ENCODE assay signal across 8 cellular contexts in the genomic region with DNA sequence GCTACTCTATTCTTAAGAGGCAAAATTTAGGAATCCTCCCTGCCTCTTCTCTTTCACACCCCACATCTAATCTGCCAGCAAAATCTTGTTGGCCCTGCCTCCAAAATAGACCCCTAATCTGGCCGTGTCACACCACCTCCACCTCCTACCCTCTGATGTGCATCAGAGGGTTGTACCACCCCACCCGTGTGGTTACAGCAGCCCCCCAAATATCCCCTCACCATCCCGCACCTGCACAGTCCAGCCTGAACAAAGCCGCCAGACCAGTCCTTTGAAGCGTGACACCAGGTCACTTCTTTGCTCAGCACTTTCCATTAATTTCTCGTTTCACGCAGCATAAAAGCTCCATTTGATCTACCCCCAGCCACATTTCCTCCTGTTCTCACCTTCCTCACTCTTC. TPM values are rescaled to one million over a fixed set of nuclear protein-coding genes. Genes with fewer than 3 reads are reported as not detected.
DNase-seq lines count a peak whose midpoint lies in the region; ATAC-seq and TF ChIP-seq lines count a peak whose summit lies in the region.

No MANE protein-coding gene starts in this region.

- no TSS peak for BruUV-seq in PC-9 (replicated peaks; lab: Mats Ljungman, UMichigan)

- no peaks in the 10 kb centered on the region for H3F3A ChIP-seq in DOHH2 (ENCODE audit: control insufficient read depth, insufficient read depth)
- no peaks in the 10 kb centered on the region for H3F3A ChIP-seq in PC-9 (ENCODE audit: insufficient read depth, low read depth)

- peak overlapping the region; percentile 93 for H3K4me3 ChIP-seq in DOHH2 (ENCODE audit: low read length)
- peak overlapping the region; percentile 69; the same call in 1 of the 2 replicates for H3K4me3 ChIP-seq in PC-9
- peak overlapping the region; percentile 68 for H3K4me3 ChIP-seq in endocrine pancreas (ENCODE audit: control insufficient read depth, insufficient read depth, low read length)
- H3K4me3 ChIP-seq in prostate gland, result peak overlapping the region in 1 of 2 donors; percentile 92

- no peak for TF ChIP-seq POLR2A in prostate gland (IDR thresholded peaks at IDR 0.05)

- H3K9me3 ChIP-seq in DOHH2 (ENCODE audit: control insufficient read depth, insufficient read depth, low read length) (no peaks in the 10 kb centered on the region), PC-9 (ENCODE audit: insufficient read depth, low read depth) (no peaks in the 10 kb centered on the region), endocrine pancreas (ENCODE audit: control insufficient read depth, low read length) (no peaks in the 10 kb centered on the region), prostate gland (no peaks in the 10 kb centered on the region)

- peak overlapping the region; percentile 93 for H3K4me2 ChIP-seq in DOHH2 (ENCODE audit: low read length)
- H3K4me2 ChIP-seq in PC-9, result peak overlapping the region; percentile 82

- WGBS in prostate gland, result 91% methylated on average over 7 of the region's 7 CpGs

- H3K27ac ChIP-seq in DOHH2 (ENCODE audit: low read depth, low read length), result no peak overlapping the region
- H3K27ac ChIP-seq in PC-9, result no peak overlapping the region
- peak overlapping the region; percentile 87 to 93 for H3K27ac ChIP-seq in prostate gland

- H4K20me1 ChIP-seq in DOHH2 (ENCODE audit: control insufficient read depth, insufficient read depth, low read depth, low read length) (no peaks in the 10 kb centered on the region), PC-9 (ENCODE audit: insufficient read depth) (no peaks in the 10 kb centered on the region)

- TF ChIP-seq CTCF in DOHH2 (IDR thresholded peaks at IDR 0.05; ENCODE audit: low read depth, low read length, poor library complexity, severe bottlenecking), result no peak
- TF ChIP-seq CTCF in PC-9 (conservative IDR thresholded peaks at IDR 0.05), result no peak
- TF ChIP-seq CTCF in prostate gland (IDR thresholded peaks at IDR 0.05), result no peak

- H3K9ac ChIP-seq in endocrine pancreas (ENCODE audit: control insufficient read depth, insufficient read depth, low read length), result peak overlapping the region; percentile 54

- DNase-seq in PC-9 (no peak), prostate gland (ENCODE audit: low spot score) (no peak), C1 segment of cervical spinal cord (lab: John Stamatoyannopoulos, UW) (no peak), NCI-H345 (lab: John Stamatoyannopoulos, UW) (no peak), midbrain (lab: John Stamatoyannopoulos, UW) (no peak)

- intact Hi-C loops in PC-9 (cut with micrococcal nuclease; ENCODE audit: unreplicated experiment), result loop anchor here (5.0 kb wide), 1 partner anchor 153 kb away; no protein-coding TSS in a partner anchor
- intact Hi-C loops in prostate gland (cut with DNase I), result loop anchor here (10.0 kb wide), 1 partner anchor 281 kb away; a partner anchor contains a TSS

- H3K9me2 ChIP-seq in DOHH2 (replicated peaks; ENCODE audit: control insufficient read depth, low read length), result no peaks in the 10 kb centered on the region
- no peaks in the 10 kb centered on the region for H3K9me2 ChIP-seq in PC-9 (ENCODE audit: insufficient read depth)

- ATAC-seq in GM19397 (IDR thresholded peaks at IDR 0.05; ENCODE audit: unreplicated experiment), result no peak

- H3K4me1 ChIP-seq in DOHH2 (ENCODE audit: control insufficient read depth, low read length) (peaks cover 40% of the 10 kb centered on the region), PC-9 (replicated peaks; ENCODE audit: insufficient read depth) (peaks cover 11% of the 10 kb centered on the region; the same call in 1 of the 2 replicates), endocrine pancreas (ENCODE audit: control insufficient read depth, insufficient read depth, low read length) (no peaks in the 10 kb centered on the region), prostate gland (replicated peaks) (no peaks in the 10 kb centered on the region)

- H3K79me2 ChIP-seq in DOHH2 (ENCODE audit: control insufficient read depth, low read length), result peaks cover 41% of the 10 kb centered on the region
- peaks cover 11% of the 10 kb centered on the region; the same call in 1 of the 2 replicates for H3K79me2 ChIP-seq in PC-9 (ENCODE audit: low read depth)

- CTCF ChIA-PET in PC-9 (lab: Charles Lee), result no interaction called here

- peaks cover 11% of the 10 kb centered on the region; the same call in 1 of the 2 replicates for H3K36me3 ChIP-seq in DOHH2 (ENCODE audit: control insufficient read depth, low read length)
- H3K36me3 ChIP-seq in PC-9 (ENCODE audit: low read depth), result no peaks in the 10 kb centered on the region
- H3K36me3 ChIP-seq in endocrine pancreas (ENCODE audit: control insufficient read depth, insufficient read depth, low read length), result no peaks in the 10 kb centered on the region
- no peaks in the 10 kb centered on the region for H3K36me3 ChIP-seq in prostate gland

- H3K27me3 ChIP-seq in DOHH2 (ENCODE audit: control insufficient read depth, low read length), result no peaks in the 10 kb centered on the region
- no peaks in the 10 kb centered on the region for H3K27me3 ChIP-seq in PC-9 (ENCODE audit: insufficient read depth, low read depth)
- no peaks in the 10 kb centered on the region for H3K27me3 ChIP-seq in endocrine pancreas (ENCODE audit: control insufficient read depth, insufficient read depth, low read length)
- H3K27me3 ChIP-seq in prostate gland (replicated peaks; ENCODE audit: insufficient read depth), result no peaks in the 10 kb centered on the region

- peak overlapping the region; percentile 88 for H2AFZ ChIP-seq in PC-9

- POLR2A ChIA-PET in PC-9 (lab: Charles Lee; ENCODE audit: unreplicated experiment), result no interaction called here

RNA-seq across cellular contexts. Expression of a gene that starts 0.8 kb away (rescaled TPM):
- total RNA-seq in PC-9 (2021) (24.6 and 29.8 TPM in 2 replicates), prostate gland (10 to 100 TPM; 53.4 to 64.3 TPM)

Comparison
In these comparisons a context has a peak if more than half of its experiments do, and no peak if none do; other contexts are left out.
1. H3K27ac ChIP-seq: peak in prostate gland (2 of 2); none in DOHH2 (single experiment) and PC-9 (single experiment).